In genomic region chr1:208461680-208462079, GRCh38 we compare ENCODE assay signal across 13 cellular contexts.
A peak's percentile ranks its signal among the peaks of the same experiment; 100 is the strongest.
DNase-seq lines count a peak whose midpoint lies in the region; ATAC-seq and TF ChIP-seq lines count a peak whose summit lies in the region.
"Had no signal": no experiment of that assay in that cellular context is flagged by ENCODE, and none has a peak within 500 bp of the region (broad histone marks: within the 10 kb centered on the region; RNA-seq: fewer than 3 reads in every experiment).

No MANE protein-coding gene starts in this region.

- no peak overlapping the region for H3K23ac ChIP-seq in mesendoderm (ENCODE audit: low read length)

- no peaks in the 10 kb centered on the region for H3K36me3 ChIP-seq in DOHH2 (ENCODE audit: control insufficient read depth, low read length)
- H3K36me3 ChIP-seq in mesendoderm (ENCODE audit: control insufficient read depth, insufficient read depth, low read length) = no peaks in the 10 kb centered on the region
- H3K36me3 ChIP-seq: esophagus muscularis mucosa, left lung, vagina had no signal

- TF ChIP-seq CTCF in DOHH2 (IDR thresholded peaks at IDR 0.05; ENCODE audit: low read depth, low read length, poor library complexity, severe bottlenecking) (peak; percentile 52), astrocyte of the spinal cord (IDR thresholded peaks at IDR 0.05; ENCODE audit: low read depth, low read length) (peak; percentile 13)

- ATAC-seq in HG02571 (IDR thresholded peaks at IDR 0.05; ENCODE audit: unreplicated experiment) = no peak
- no peak for ATAC-seq in HG02678 (IDR thresholded peaks at IDR 0.05; ENCODE audit: unreplicated experiment)
- ATAC-seq: left lung had no signal

- H3K4me3 ChIP-seq in DOHH2 (ENCODE audit: low read length) = no peak overlapping the region
- no peak overlapping the region for H3K4me3 ChIP-seq in astrocyte of the spinal cord (ENCODE audit: low read depth, low read length)
- no peak overlapping the region for H3K4me3 ChIP-seq in mesendoderm (ENCODE audit: low read length)
- H3K4me3 ChIP-seq: esophagus muscularis mucosa, left lung, vagina had no signal

- no peak overlapping the region for H2AK5ac ChIP-seq in mesendoderm (ENCODE audit: low read length)

- H3K9ac ChIP-seq in mesendoderm (ENCODE audit: low read length) = no peak overlapping the region

- no peaks in the 10 kb centered on the region for H3K79me2 ChIP-seq in DOHH2 (ENCODE audit: control insufficient read depth, low read length)
- H3K79me2 ChIP-seq in mesendoderm (ENCODE audit: control insufficient read depth, insufficient read depth, low read length) = no peaks in the 10 kb centered on the region

- H2BK15ac ChIP-seq in mesendoderm (replicated peaks; ENCODE audit: low read depth) = no peak overlapping the region

- no peak overlapping the region for H4K5ac ChIP-seq in mesendoderm (ENCODE audit: low read length)

- H2BK120ac ChIP-seq in mesendoderm (ENCODE audit: low read depth, low read length) = no peak overlapping the region

- no peak overlapping the region for H3K18ac ChIP-seq in mesendoderm (ENCODE audit: low read length)

- no peaks in the 10 kb centered on the region for H3K27me3 ChIP-seq in DOHH2 (ENCODE audit: control insufficient read depth, low read length)
- H3K27me3 ChIP-seq in mesendoderm (ENCODE audit: insufficient read depth, low read length, poor library complexity) = no peaks in the 10 kb centered on the region
- H3K27me3 ChIP-seq: esophagus muscularis mucosa, left lung, vagina had no signal

- no peaks in the 10 kb centered on the region for H3F3A ChIP-seq in DOHH2 (ENCODE audit: control insufficient read depth, insufficient read depth)

- H3K56ac ChIP-seq in mesendoderm (ENCODE audit: low read length) = no peak overlapping the region

- no peak overlapping the region for H2BK5ac ChIP-seq in mesendoderm (ENCODE audit: low read length)

- H4K8ac ChIP-seq in mesendoderm (ENCODE audit: low read depth, low read length) = no peak overlapping the region

- peak; percentile 15 for DNase-seq in HT-29 (ENCODE audit: low spot score)
- DNase-seq in astrocyte of the spinal cord (ENCODE audit: low read depth, low spot score) = no peak
- peak; percentile 55 for DNase-seq in mesendoderm
- no peak for DNase-seq in activated CD8-positive, alpha-beta memory T cell treated with anti-CD3 and anti-CD28 coated beads, Interleukin-2, amount 50 U/mL, for 48 hours
- DNase-seq in activated CD8-positive, alpha-beta memory T cell treated with anti-CD3 and anti-CD28 coated beads for 24 hours = no peak
- DNase-seq: left lung, NCI-H446, retina had no signal

- H3K9me3 ChIP-seq in DOHH2 (ENCODE audit: control insufficient read depth, insufficient read depth, low read length) = no peaks in the 10 kb centered on the region
- H3K9me3 ChIP-seq: vagina had no signal

- H4K20me1 ChIP-seq in DOHH2 (ENCODE audit: control insufficient read depth, insufficient read depth, low read depth, low read length) = no peaks in the 10 kb centered on the region

- H3K9me2 ChIP-seq in DOHH2 (replicated peaks; ENCODE audit: control insufficient read depth, low read length) = no peaks in the 10 kb centered on the region

- H3K4me1 ChIP-seq in DOHH2 (ENCODE audit: control insufficient read depth, low read length) (no peaks in the 10 kb centered on the region), mesendoderm (ENCODE audit: control insufficient read depth, low read depth, low read length) (no peaks in the 10 kb centered on the region)
- H3K4me1 ChIP-seq: esophagus muscularis mucosa, left lung, vagina had no signal

- WGBS in mesendoderm (ENCODE audit: extremely low coverage, insufficient coverage, low lambda C conversion rate) = no CpG with 5 or more reads among the region's 4 CpGs

- H3K4ac ChIP-seq in mesendoderm (ENCODE audit: low read depth, low read length) = no peak overlapping the region

- no peaks in the 10 kb centered on the region for H3K79me1 ChIP-seq in mesendoderm (ENCODE audit: low read length)

- no peak overlapping the region for H3K4me2 ChIP-seq in DOHH2 (ENCODE audit: low read length)
- no peak overlapping the region for H3K4me2 ChIP-seq in mesendoderm (ENCODE audit: low read length)

- no peak overlapping the region for H3K27ac ChIP-seq in DOHH2 (ENCODE audit: low read depth, low read length)
- no peak overlapping the region for H3K27ac ChIP-seq in mesendoderm (ENCODE audit: low read depth, low read length)
- H3K27ac ChIP-seq: esophagus muscularis mucosa, left lung, vagina had no signal

- in situ Hi-C loops in astrocyte of the spinal cord (cut with HindIII; ENCODE audit: low sequenced_read_pairs) = no loop called here

Comparison
In these comparisons a context has a peak if more than half of its experiments do, and no peak if none do; other contexts are left out.
1. DNase-seq: peak in HT-29 (single experiment) and mesendoderm (single experiment); none in astrocyte of the spinal cord (single experiment), activated CD8-positive, alpha-beta memory T cell treated with anti-CD3 and anti-CD28 coated beads, Interleukin-2, amount 50 U/mL, for 48 hours (single experiment) and activated CD8-positive, alpha-beta memory T cell treated with anti-CD3 and anti-CD28 coated beads for 24 hours (single experiment).